Comparison of ENCODE assay signal across 1 cellular context in genomic region chr16:75099738-75100615, GRCh38.
TF ChIP-seq lines count a peak whose summit lies in the region.

No MANE protein-coding gene starts in this region.

TF ChIP-seq in H1, 55 proteins besides CTCF, POLR2A, EP300 and RAD21 (continued from another document):
- no peak for TF ChIP-seq RNF2 (IDR thresholded peaks at IDR 0.05; ENCODE audit: borderline replicate concordance, low read depth, low read length, missing control alignments, poor library complexity, severe bottlenecking)
- TF ChIP-seq ZNF274 (IDR thresholded peaks at IDR 0.05; ENCODE audit: borderline replicate concordance, extremely low read depth, low read length) = no peak
